Comparison of ENCODE assay signal across 29 cellular contexts in the genomic region with DNA sequence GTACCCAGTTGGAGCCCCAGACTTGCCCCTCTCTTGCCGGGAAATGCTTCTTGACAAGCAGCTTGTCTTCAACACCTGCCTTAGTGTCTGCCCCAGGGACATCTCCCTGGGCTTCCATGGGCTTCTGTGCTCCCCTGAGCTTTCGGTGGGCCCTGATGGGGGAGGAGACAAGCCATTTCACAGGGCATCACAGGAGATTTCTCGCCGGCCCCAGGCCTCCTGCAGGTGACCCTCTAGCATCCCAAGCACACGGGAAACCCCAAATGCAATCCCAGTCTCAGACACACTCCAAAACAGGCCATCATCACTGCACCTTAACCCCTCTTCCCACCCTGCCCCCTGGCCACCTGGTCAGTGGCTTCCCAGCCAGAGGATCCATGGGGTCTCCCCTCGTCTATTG.
"Had no signal": no experiment of that assay in that cellular context is flagged by ENCODE, and none has a peak within 500 bp of the region (broad histone marks: within the 10 kb centered on the region; RNA-seq: fewer than 3 reads in every experiment).

No MANE protein-coding gene starts in this region.

- H3K27ac Mint-ChIP-seq: activated CD4-positive, alpha-beta memory T cell treated with anti-CD3 and anti-CD28 coated beads for 36 hours; activated naive CD8-positive, alpha-beta T cell; activated T-cell treated with anti-CD3 and anti-CD28 coated beads, Interleukin-2, amount 50 U/mL, for 72 hours; effector memory CD8-positive, alpha-beta T cell; natural killer cell treated with Interleukin-12 subunit alpha and Interleukin-12 subunit beta and Interleukin-15 and Interleukin-18, amount 100 ng/mL, for 72 hours; progenitor cell of endocrine pancreas; stimulated activated naive B cell treated with anti-CD40 and anti-IgM and Interleukin-4, amounts not matched to agents 10 μg/mL and 1 μg/mL and 100 μg/mL, for 72 hours; T-helper 17 cell had no signal

- H3K4me3 Mint-ChIP-seq: activated CD4-positive, alpha-beta memory T cell treated with anti-CD3 and anti-CD28 coated beads for 36 hours; activated naive CD8-positive, alpha-beta T cell; activated T-cell treated with anti-CD3 and anti-CD28 coated beads, Interleukin-2, amount 50 U/mL, for 72 hours; effector memory CD8-positive, alpha-beta T cell; natural killer cell treated with Interleukin-12 subunit alpha and Interleukin-12 subunit beta and Interleukin-15 and Interleukin-18, amount 100 ng/mL, for 72 hours; stimulated activated naive B cell treated with anti-CD40 and anti-IgM and Interleukin-4, amounts not matched to agents 10 μg/mL and 1 μg/mL and 100 μg/mL, for 72 hours; T-helper 17 cell had no signal

- H3K36me3 ChIP-seq: lower lobe of right lung, neutrophil, ovary, stomach, suprapubic skin, transverse colon, WERI-Rb-1 had no signal

- H3K27me3 ChIP-seq: ovary had no signal

- H3K4me1 ChIP-seq: body of pancreas, lower lobe of right lung had no signal

- H3K27ac ChIP-seq: body of pancreas, foreskin keratinocyte, lower lobe of right lung, neutrophil, ovary, suprapubic skin, WERI-Rb-1 had no signal

- ATAC-seq: activated CD4-positive, CD25-positive, alpha-beta regulatory T cell treated with anti-CD3 and anti-CD28 coated beads, Interleukin-2, amount 50 U/mL, for 24 hours; activated T-cell treated with anti-CD3 and anti-CD28 coated beads, Interleukin-2, amount 50 U/mL, for 72 hours; body of pancreas; effector memory CD8-positive, alpha-beta T cell; heart right ventricle; lower lobe of right lung; natural killer cell treated with Interleukin-12 subunit alpha and Interleukin-12 subunit beta and Interleukin-15 and Interleukin-18, amount 100 ng/mL, for 72 hours; stimulated activated naive B cell treated with anti-CD40 and anti-IgM and Interleukin-4, amounts not matched to agents 10 μg/mL and 1 μg/mL and 100 μg/mL, for 72 hours; T-helper 17 cell had no signal

- H3K9me3 ChIP-seq: body of pancreas, lower lobe of right lung, neutrophil, ovary, suprapubic skin had no signal

- H3K9me3 Mint-ChIP-seq: natural killer cell treated with Interleukin-12 subunit alpha and Interleukin-12 subunit beta and Interleukin-15 and Interleukin-18, amount 100 ng/mL, for 72 hours had no signal

- H3K4me3 ChIP-seq: body of pancreas, heart right ventricle, lower lobe of right lung, ovary, stomach, suprapubic skin, transverse colon had no signal

- H3K36me3 Mint-ChIP-seq: natural killer cell treated with Interleukin-12 subunit alpha and Interleukin-12 subunit beta and Interleukin-15 and Interleukin-18, amount 100 ng/mL, for 72 hours had no signal

- DNase-seq: activated CD4-positive, alpha-beta memory T cell treated with anti-CD3 and anti-CD28 coated beads for 36 hours; activated CD4-positive, alpha-beta T cell treated with anti-CD3 and anti-CD28 coated beads for 48 hours; activated naive CD4-positive, alpha-beta T cell; activated T-cell treated with anti-CD3 and anti-CD28 coated beads for 4 hours; activated T-cell treated with anti-CD3 and anti-CD28 coated beads, Interleukin-2, amount 50 U/mL, for 72 hours; anterior cingulate cortex; body of pancreas; cerebellar nuclear complex; cortex of kidney; effector memory CD8-positive, alpha-beta T cell; heart right ventricle; lower lobe of right lung; ovary; retina; stimulated activated CD4-positive, alpha-beta T cell treated with anti-CD3 and anti-CD28 coated beads, Interleukin-15, amount 100 ng/mL, for 24 hours; stimulated activated CD4-positive, alpha-beta T cell treated with anti-CD3 and anti-CD28 coated beads, Interleukin-2, amount 100 ng/mL, for 24 hours; stimulated activated naive B cell treated with anti-CD40 and anti-IgM and Interleukin-4, amounts not matched to agents 10 μg/mL and 1 μg/mL and 100 μg/mL, for 72 hours; stomach; T-helper 17 cell; T1000; transverse colon; WERI-Rb-1 had no signal
